ENCODE assay signal across 7 cellular contexts in genomic region chr2:32064021-32064678, GRCh38. TPM values are rescaled to one million over a fixed set of nuclear protein-coding genes. Genes with fewer than 3 reads are reported as not detected.
A peak's percentile ranks its signal among the peaks of the same experiment; 100 is the strongest.
DNase-seq lines count a peak whose midpoint lies in the region; ATAC-seq, FAIRE-seq and TF ChIP-seq lines count a peak whose summit lies in the region.

No MANE protein-coding gene starts in this region.

- peaks cover 4% of the 10 kb centered on the region; the same call in 1 of the 3 replicates for H3K9me3 Mint-ChIP-seq in GM23338

- peak overlapping the region; percentile 92 for H3K4me3 ChIP-seq in GM12864 (ENCODE audit: low read depth, low read length)
- peak overlapping the region; percentile 88 for H3K4me3 ChIP-seq in GM23338
- H3K4me3 ChIP-seq in adrenal gland, result peak overlapping the region; percentile 46 to 86 (median 66)
- peak overlapping the region; percentile 92 for H3K4me3 ChIP-seq in iPS-18a (ENCODE audit: low read length)
- H3K4me3 ChIP-seq in small intestine (ENCODE audit: low read depth in 1 of 2, low read length in 2 of 2), result peak overlapping the region; percentile 71 to 79

- peaks cover 17% of the 10 kb centered on the region for H3K4me1 Mint-ChIP-seq in GM23338

- peak; percentile 35 to 65 for TF ChIP-seq POLR2A in adrenal gland (IDR thresholded peaks at IDR 0.05)

- intact Hi-C loops in adrenal gland (cut with DNase I), result no loop called here

- WGBS in adrenal gland, 4 donors, result 1 to 2% (median 1%) methylated on average over 14 to 41 of the region's 41 CpGs
- WGBS in small intestine, 3 donors, result 0 to 1% (median 1%) methylated on average over 39 to 41 of the region's 41 CpGs

- ATAC-seq in GM23338 (peak; percentile 21; the same call in 2 of the 3 replicates), HG02870 (IDR thresholded peaks at IDR 0.05; ENCODE audit: unreplicated experiment) (no peak)

- H3K27me3 ChIP-seq in GM23338 (ENCODE audit: insufficient read depth) (no peaks in the 10 kb centered on the region), adrenal gland (no peaks in the 10 kb centered on the region), iPS-18a (ENCODE audit: control insufficient read depth, insufficient read depth, low read length) (no peaks in the 10 kb centered on the region), small intestine (ENCODE audit: control insufficient read depth in 2 of 2, insufficient read depth in 2 of 2, low read length in 2 of 2) (no peaks in the 10 kb centered on the region)

- H3K9ac ChIP-seq in iPS-18a (ENCODE audit: low read length), result peak overlapping the region; percentile 76

- H3K4me1 ChIP-seq in GM23338 (ENCODE audit: insufficient read depth) (peaks cover 8% of the 10 kb centered on the region; the same call in 1 of the 2 replicates), adrenal gland (replicated peaks in 1 of 2) (peaks cover 0 to 20% of the 10 kb centered on the region in 2 donors), iPS-18a (ENCODE audit: control insufficient read depth, low read depth, low read length) (peaks cover 9% of the 10 kb centered on the region), small intestine (ENCODE audit: control insufficient read depth in 2 of 2, insufficient read depth in 1 of 2, low read depth in 1 of 2, low read length in 1 of 2) (no peaks in the 10 kb centered on the region)

- H3K36me3 ChIP-seq in GM23338 (ENCODE audit: insufficient read depth) (no peaks in the 10 kb centered on the region), adrenal gland (replicated peaks in 1 of 2) (no peaks in the 10 kb centered on the region), iPS-18a (ENCODE audit: control insufficient read depth, low read depth, low read length) (no peaks in the 10 kb centered on the region), small intestine (ENCODE audit: control insufficient read depth in 2 of 2, insufficient read depth in 2 of 2, low read length in 2 of 2) (no peaks in the 10 kb centered on the region)

- H3K36me3 Mint-ChIP-seq in GM23338 (ENCODE audit: low read depth), result 0 out of 3 replicates have a peak, but pooled peaks cover 3% of the 10 kb centered on the region

- FAIRE-seq in small intestine (lab: Jason Lieb, UNC), result no peak

- peaks cover 41% of the 10 kb centered on the region for H3K79me2 ChIP-seq in GM23338 (replicated peaks; ENCODE audit: insufficient read depth)

- no peaks in the 10 kb centered on the region for H3K9me3 ChIP-seq in adrenal gland (replicated peaks in 1 of 3)
- no peaks in the 10 kb centered on the region for H3K9me3 ChIP-seq in iPS-18a (ENCODE audit: control insufficient read depth, low read depth, low read length)
- H3K9me3 ChIP-seq in small intestine (ENCODE audit: control insufficient read depth, low read depth), result no peaks in the 10 kb centered on the region

- no peak for TF ChIP-seq CTCF in GM12864 (IDR thresholded peaks at IDR 0.05; ENCODE audit: low read depth, low read length, missing control alignments)
- no peak for TF ChIP-seq CTCF in GM23338 (conservative IDR thresholded peaks at IDR 0.05; ENCODE audit: low read depth in 2 of 2)
- no peak for TF ChIP-seq CTCF in adrenal gland (IDR thresholded peaks at IDR 0.05)

- H2AFZ ChIP-seq in GM23338, result peak overlapping the region; percentile 86; the same call in 1 of the 2 replicates

- no peaks in the 10 kb centered on the region for H3K9me2 ChIP-seq in GM23338 (ENCODE audit: insufficient read depth)

- peak overlapping the region; percentile 97 for H3K4me3 Mint-ChIP-seq in GM23338

- H3F3A ChIP-seq in GM23338 (replicated peaks; ENCODE audit: low read depth), result peaks cover 3% of the 10 kb centered on the region; the same call in 1 of the 2 replicates

- H3K27me3 Mint-ChIP-seq in GM23338 (ENCODE audit: insufficient read depth, low read depth, poor library complexity), result peaks cover 4% of the 10 kb centered on the region

- H3K4me2 ChIP-seq in GM23338, result peak overlapping the region; percentile 88

- DNase-seq in GM12864 (ENCODE audit: low read depth) (no peak), GM23338 (ENCODE audit: low spot score) (no peak), NCI-H2171 (lab: John Stamatoyannopoulos, UW) (peak; percentile 34), adrenal gland (peak in 4 of 7 donors; percentile 18 to 56 (median 23)), small intestine (peak; percentile 30)

- H3K27ac ChIP-seq in GM23338 (ENCODE audit: low read depth), result peak overlapping the region; percentile 96
- H3K27ac ChIP-seq in adrenal gland, result peak overlapping the region in 4 of 5 donors; percentile 87 to 93 (median 92)
- H3K27ac ChIP-seq in iPS-18a (ENCODE audit: low read length), result peak overlapping the region; percentile 80
- H3K27ac ChIP-seq in small intestine (ENCODE audit: low read depth in 1 of 2, low read length in 1 of 2), result peak overlapping the region; percentile 79 to 89

- H3K27ac Mint-ChIP-seq in GM23338, result peak overlapping the region; percentile 84

- no peaks in the 10 kb centered on the region for H4K20me1 ChIP-seq in GM23338 (replicated peaks; ENCODE audit: insufficient read depth)

TF ChIP-seq in GM23338, 12 proteins besides CTCF, POLR2A, EP300 and RAD21 (continues in another document):
- no peak for TF ChIP-seq ETS1 (IDR thresholded peaks at IDR 0.05)
- TF ChIP-seq POLR2AphosphoS5 (IDR thresholded peaks at IDR 0.05; ENCODE audit: low read depth), result no peak
- no peak for TF ChIP-seq ZNF114 (CRISPR knock-in tag; IDR thresholded peaks at IDR 0.05)
- no peak for TF ChIP-seq JUNB (IDR thresholded peaks at IDR 0.05; ENCODE audit: unreplicated experiment)
- TF ChIP-seq CREB1 (CRISPR knock-in tag; IDR thresholded peaks at IDR 0.05; ENCODE audit: low read depth), result no peak
- no peak for TF ChIP-seq ZNF331 (CRISPR knock-in tag; IDR thresholded peaks at IDR 0.05; ENCODE audit: low read depth)
- TF ChIP-seq NANOG (IDR thresholded peaks at IDR 0.05; ENCODE audit: borderline replicate concordance), result no peak
- TF ChIP-seq REST (IDR thresholded peaks at IDR 0.05; ENCODE audit: unreplicated experiment), result no peak
- no peak for TF ChIP-seq STAT1 (IDR thresholded peaks at IDR 0.05; ENCODE audit: unreplicated experiment)
- no peak for TF ChIP-seq EZH2phosphoT487 (IDR thresholded peaks at IDR 0.05; ENCODE audit: unreplicated experiment)
- TF ChIP-seq EZH2 (IDR thresholded peaks at IDR 0.05; ENCODE audit: low read depth, unreplicated experiment), result no peak

RNA-seq across cellular contexts. Expression of gene SPAST, which starts 0.8 kb away (rescaled TPM):
- 33.9 and 37.6 TPM in 2 replicates for total RNA-seq in GM23338 (2014; rRNA removed; shearing (Covaris generic))
- polyA plus RNA-seq in GM23338 (2016; fragmentation: Nextera tagmentation; extraction: Ambion mirVana) (15.5 and 19.4 TPM in 2 replicates), adrenal gland (10 to 100 TPM in 1 of 3 donors, 1 to 10 TPM in 2; 2.8 to 14.5 (median 3.2) TPM), small intestine (1 to 10 TPM; 5.8 to 7.3 (median 6.5) TPM)
- 10 to 100 TPM; 12.7 to 24.1 (median 16.6) TPM for total RNA-seq in adrenal gland

RNA-seq across cellular contexts. Expression of gene DPY30, which starts 24.5 kb away (rescaled TPM):
- 156 and 176 TPM in 2 replicates for total RNA-seq in GM23338 (2014; rRNA removed; shearing (Covaris generic))
- polyA plus RNA-seq in GM23338 (2016; fragmentation: Nextera tagmentation; extraction: Ambion mirVana), result 518 and 520 TPM in 2 replicates
- 100 to 1,000 TPM in 1 of 8 donors, 10 to 100 TPM in 7; 69.5 to 123 (median 89.4) TPM for total RNA-seq in adrenal gland
- 100 to 1,000 TPM in 2 of 3 donors, 10 to 100 TPM in 1; 84.5 to 177 (median 149) TPM for polyA plus RNA-seq in adrenal gland
- 100 to 1,000 TPM in 2 of 3 donors, 10 to 100 TPM in 1; 84.8 to 125 (median 110) TPM for polyA plus RNA-seq in small intestine

RNA-seq across cellular contexts. Expression of gene MEMO1, which starts 53.3 kb away (rescaled TPM):
- 37.3 and 39.1 TPM in 2 replicates for total RNA-seq in GM23338 (2014; rRNA removed; shearing (Covaris generic))
- polyA plus RNA-seq in GM23338 (2016; fragmentation: Nextera tagmentation; extraction: Ambion mirVana) (67.0 and 72.4 TPM in 2 replicates), adrenal gland (10 to 100 TPM; 43.2 to 51.9 (median 43.3) TPM), small intestine (10 to 100 TPM; 30.3 to 33.3 (median 32.7) TPM)
- total RNA-seq in adrenal gland, result 10 to 100 TPM; 22.7 to 64.3 (median 41.2) TPM

Comparison
In these comparisons a context has a peak if more than half of its experiments do, and no peak if none do; other contexts are left out.
1. DNase-seq: peak in NCI-H2171 (single experiment), adrenal gland (4 of 7) and small intestine (single experiment); none in GM12864 (single experiment) and GM23338 (single experiment).
2. Peak in every context shown above with its lines, with median percentiles within 50 percentile points of each other: H3K4me3 ChIP-seq and H3K27ac ChIP-seq.